ENCODE assay signal across 8 cellular contexts in the genomic region with DNA sequence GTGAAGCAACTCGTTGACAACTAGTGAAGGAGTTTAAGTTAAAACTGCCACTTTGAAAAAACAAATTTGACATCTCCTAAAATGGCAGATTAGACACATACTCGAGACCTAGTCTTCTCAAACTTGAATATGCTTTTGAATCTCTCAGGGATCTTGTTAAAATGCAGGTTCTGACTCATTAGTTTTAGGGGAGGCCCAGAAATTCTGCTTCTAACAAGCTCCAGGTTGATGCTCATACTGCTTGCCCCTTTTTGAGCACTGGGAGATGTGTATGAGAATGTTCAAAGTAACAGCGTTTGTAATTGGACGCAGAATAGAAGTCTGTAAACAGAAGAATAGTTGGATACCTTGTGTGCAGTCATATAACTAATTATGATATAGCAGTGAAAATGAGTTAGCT. TPM values are rescaled to one million over a fixed set of nuclear protein-coding genes. Genes with fewer than 3 reads are reported as not detected.
DNase-seq lines count a peak whose midpoint lies in the region; FAIRE-seq and TF ChIP-seq lines count a peak whose summit lies in the region.

No MANE protein-coding gene starts in this region.

- intact Hi-C loops in PC-9 (cut with micrococcal nuclease; ENCODE audit: unreplicated experiment): no loop called here

- H3F3A ChIP-seq in PC-9 (ENCODE audit: insufficient read depth, low read depth): 0 out of 2 replicates have a peak, but pooled peaks cover 5% of the 10 kb centered on the region

- H3K4me1 ChIP-seq in PC-9 (replicated peaks; ENCODE audit: insufficient read depth): peaks cover 17% of the 10 kb centered on the region

- H2AFZ ChIP-seq in PC-9: no peak overlapping the region

- H3K27ac ChIP-seq in PC-9: no peak overlapping the region

- BruUV-seq in PC-9 (replicated peaks; lab: Mats Ljungman, UMichigan): no TSS peak

- TF ChIP-seq CTCF in PC-9 (conservative IDR thresholded peaks at IDR 0.05) (no peak), retinal pigment epithelial cell (conservative IDR thresholded peaks at IDR 0.05; ENCODE audit: low read depth, low read length) (no peak)

- TF ChIP-seq POLR2A in GM12892 (IDR thresholded peaks at IDR 0.05; ENCODE audit: low read depth, low read length) (no peak), erythroblast (IDR thresholded peaks at IDR 0.05; ENCODE audit: low read length) (no peak)

- peaks cover 72% of the 10 kb centered on the region for H3K79me2 ChIP-seq in PC-9 (ENCODE audit: low read depth)

- no peaks in the 10 kb centered on the region for H3K9me2 ChIP-seq in PC-9 (ENCODE audit: insufficient read depth)

- no peaks in the 10 kb centered on the region for H4K20me1 ChIP-seq in PC-9 (ENCODE audit: insufficient read depth)

- peaks cover 12% of the 10 kb centered on the region; the same call in 1 of the 2 replicates for H3K36me3 ChIP-seq in PC-9 (ENCODE audit: low read depth)

- CTCF ChIA-PET in PC-9 (lab: Charles Lee): no interaction called here

- DNase-seq in GM12892 (ENCODE audit: insufficient read length): no peak
- no peak for DNase-seq in PC-9
- peak; percentile 38 to 45 for DNase-seq in erythroblast (lab: John Stamatoyannopoulos, UW)
- DNase-seq in retinal pigment epithelial cell (ENCODE audit: low read depth): no peak
- DNase-seq in NCI-H1048 (lab: John Stamatoyannopoulos, UW): no peak
- no peak for DNase-seq in NCI-H1417 treated with DMSO at 0.1 percent for 48 hours (lab: John Stamatoyannopoulos, UW)
- DNase-seq in HuH-7 (ENCODE audit: low spot score): no peak
- no peak for DNase-seq in activated gamma-delta T cell (lab: John Stamatoyannopoulos, UW)

- peak overlapping the region; percentile 95; the same call in 1 of the 2 replicates for H3K4me3 ChIP-seq in PC-9
- H3K4me3 ChIP-seq in retinal pigment epithelial cell (ENCODE audit: low read length): peak overlapping the region; percentile 96

- no peaks in the 10 kb centered on the region for H3K27me3 ChIP-seq in PC-9 (ENCODE audit: insufficient read depth, low read depth)

- peak overlapping the region; percentile 99 for H3K4me2 ChIP-seq in PC-9

- FAIRE-seq in GM12892 (lab: Jason Lieb, UNC): peak; percentile 83

- no peaks in the 10 kb centered on the region for H3K9me3 ChIP-seq in PC-9 (ENCODE audit: insufficient read depth, low read depth)

- POLR2A ChIA-PET in PC-9 (lab: Charles Lee; ENCODE audit: unreplicated experiment): no interaction called here

RNA-seq across cellular contexts. Expression of a gene that starts 1.6 kb away (rescaled TPM):
- 23.7 TPM for polyA plus RNA-seq in GM12892 (2012; ENCODE audit: missing spikeins)
- total RNA-seq in PC-9 (2021): 12.8 and 18.6 TPM in 2 replicates

Comparison
In these comparisons a context has a peak if more than half of its experiments do, and no peak if none do; other contexts are left out.
1. DNase-seq: peak in erythroblast (2 of 2); none in GM12892 (single experiment), PC-9 (0 of 2), retinal pigment epithelial cell (single experiment), NCI-H1048 (single experiment), NCI-H1417 treated with DMSO at 0.1 percent for 48 hours (single experiment), HuH-7 (single experiment) and activated gamma-delta T cell (single experiment).